In the genomic region with DNA sequence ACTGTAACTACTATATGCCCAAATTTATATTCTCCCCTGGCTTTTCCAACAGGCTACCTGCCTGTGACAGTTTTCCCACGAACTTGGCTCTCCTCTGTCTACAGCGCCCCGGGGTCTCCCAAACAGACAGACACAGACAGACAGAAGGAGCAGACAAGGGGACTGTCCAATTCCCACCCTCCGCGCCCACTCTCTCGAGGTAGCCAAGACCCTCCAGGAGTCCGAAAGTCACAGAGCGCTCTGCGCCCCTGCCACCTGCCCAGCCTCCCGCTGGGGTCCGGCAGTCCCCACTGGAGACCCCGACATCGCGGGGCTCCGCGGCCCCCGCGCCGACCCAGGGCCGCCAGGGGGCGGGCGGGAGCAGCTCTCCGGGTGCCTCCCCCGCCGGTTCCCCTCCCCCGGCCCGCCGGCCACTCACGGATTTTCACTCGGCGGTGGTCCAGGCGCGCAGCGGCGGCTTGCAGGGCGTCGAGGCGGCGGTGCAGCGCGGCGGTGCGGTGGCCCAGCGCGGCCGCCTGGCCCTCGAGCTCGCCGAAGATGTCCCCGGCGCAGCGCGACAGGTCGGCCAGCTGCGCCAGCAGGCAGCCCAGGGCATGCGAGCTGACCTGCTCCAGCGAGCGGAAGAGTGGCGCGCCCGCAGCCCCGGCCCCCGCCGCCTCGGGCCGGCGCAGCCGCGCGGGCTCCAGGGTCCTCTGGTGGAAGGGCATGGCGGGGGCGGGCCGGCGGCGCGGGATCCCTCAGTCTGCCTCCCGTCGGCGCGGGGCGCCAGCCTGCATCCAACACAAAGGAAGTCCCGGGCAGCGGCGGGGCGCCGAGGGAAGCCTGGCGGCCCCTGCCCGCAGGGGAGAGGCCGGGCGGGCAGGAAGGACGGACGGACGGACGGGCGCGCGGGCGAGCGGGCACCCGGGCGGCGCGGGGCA, we compare ENCODE assay signal across 8 cellular contexts.
A peak's percentile ranks its signal among the peaks of the same experiment; 100 is the strongest.
DNase-seq lines count a peak whose midpoint lies in the region; ATAC-seq and TF ChIP-seq lines count a peak whose summit lies in the region.

No MANE protein-coding gene starts in this region.

- no peaks in the 10 kb centered on the region for H3K36me3 ChIP-seq in esophagus muscularis mucosa
- H3K36me3 ChIP-seq in muscle layer of colon (ENCODE audit: insufficient read depth, low read length), result no peaks in the 10 kb centered on the region
- H3K36me3 ChIP-seq in stomach smooth muscle (ENCODE audit: control insufficient read depth in 2 of 2, insufficient read depth in 2 of 2, low read length in 2 of 2), result no peaks in the 10 kb centered on the region

- H3K36me3 Mint-ChIP-seq in activated T-cell treated with anti-CD3 and anti-CD28 coated beads, Interleukin-2, amount 50 U/mL, for 4 hours (ENCODE audit: insufficient read depth), result no peaks in the 10 kb centered on the region

- no peak for TF ChIP-seq EP300 in esophagus muscularis mucosa (IDR thresholded peaks at IDR 0.05)

- no peaks in the 10 kb centered on the region for H3K27me3 ChIP-seq in esophagus muscularis mucosa
- H3K27me3 ChIP-seq in muscle layer of colon (ENCODE audit: control insufficient read depth in 1 of 2, insufficient read depth in 2 of 2, low read length in 2 of 2), result no peaks in the 10 kb centered on the region
- H3K27me3 ChIP-seq in stomach smooth muscle (ENCODE audit: control insufficient read depth in 1 of 2, insufficient read depth in 2 of 2, low read length in 2 of 2), result no peaks in the 10 kb centered on the region

- H3K27ac ChIP-seq in esophagus muscularis mucosa (replicated peaks in 1 of 4), result peak overlapping the region; percentile 74 to 84 (median 76)
- no peak overlapping the region for H3K27ac ChIP-seq in muscle layer of colon (ENCODE audit: low read depth, low read length)
- no peak overlapping the region for H3K27ac ChIP-seq in stomach smooth muscle (ENCODE audit: low read length)

- no peak for TF ChIP-seq POLR2A in esophagus muscularis mucosa (IDR thresholded peaks at IDR 0.05; ENCODE audit: low read depth)

- H3K4me3 ChIP-seq in esophagus muscularis mucosa (peak overlapping the region; percentile 82 to 92 (median 88)), muscle layer of colon (ENCODE audit: low read depth in 1 of 2, low read length in 2 of 2) (peak overlapping the region; percentile 60 to 68), stomach smooth muscle (ENCODE audit: low read length in 2 of 2) (peak overlapping the region; percentile 66 to 75)

- H3K4me3 Mint-ChIP-seq in activated T-cell treated with anti-CD3 and anti-CD28 coated beads, Interleukin-2, amount 50 U/mL, for 4 hours, result peak overlapping the region; percentile 78

- peak; percentile 78 to 92 (median 87) for TF ChIP-seq CTCF in esophagus muscularis mucosa (IDR thresholded peaks at IDR 0.05)

- H3K27me3 Mint-ChIP-seq in activated T-cell treated with anti-CD3 and anti-CD28 coated beads, Interleukin-2, amount 50 U/mL, for 4 hours (ENCODE audit: low read depth), result peaks cover 38% of the 10 kb centered on the region

- H3K9me3 ChIP-seq in esophagus muscularis mucosa (no peaks in the 10 kb centered on the region), muscle layer of colon (ENCODE audit: low read length) (no peaks in the 10 kb centered on the region), stomach smooth muscle (ENCODE audit: control insufficient read depth in 2 of 2, low read length in 2 of 2) (no peaks in the 10 kb centered on the region)

- H3K4me1 Mint-ChIP-seq in activated T-cell treated with anti-CD3 and anti-CD28 coated beads, Interleukin-2, amount 50 U/mL, for 4 hours (ENCODE audit: low read depth), result peaks cover 11% of the 10 kb centered on the region

- DNase-seq in AG20443 (ENCODE audit: low spot score) (peak; percentile 96), NCI-H82 treated with DMSO at 0.1 percent for 48 hours (lab: John Stamatoyannopoulos, UW; ENCODE audit: unreplicated experiment) (peak; percentile 8), esophagus muscularis mucosa (ENCODE audit: extremely low spot score) (peak; percentile 93)
- DNase-seq in activated T-cell treated with anti-CD3 and anti-CD28 coated beads, Interleukin-2, amount 50 U/mL, for 4 hours, result peak; percentile 46

- ATAC-seq in GM18868 (IDR thresholded peaks at IDR 0.05; ENCODE audit: unreplicated experiment), result peak; percentile 57
- ATAC-seq in HG03097 (IDR thresholded peaks at IDR 0.05; ENCODE audit: low FRiP score, unreplicated experiment), result peak; percentile 60
- peak; percentile 63 to 72 for ATAC-seq in activated T-cell treated with anti-CD3 and anti-CD28 coated beads, Interleukin-2, amount 50 U/mL, for 4 hours

- H3K9ac ChIP-seq in muscle layer of colon (ENCODE audit: low read length) (peak overlapping the region; percentile 19), stomach smooth muscle (ENCODE audit: low read length in 2 of 2) (peak overlapping the region in 1 of 2 donors; percentile 55)

- H3K9me3 Mint-ChIP-seq in activated T-cell treated with anti-CD3 and anti-CD28 coated beads, Interleukin-2, amount 50 U/mL, for 4 hours, result no peaks in the 10 kb centered on the region

- WGBS in esophagus muscularis mucosa, result 0% methylated on average over 13 of the region's 103 CpGs

- intact Hi-C loops in esophagus muscularis mucosa (cut with DNase I), result loop anchor here (1.0 to 5.0 kb wide), 3 partner anchors 73 to 285 kb away; no protein-coding TSS in a partner anchor

- peaks cover 0 to 17% (median 14%) of the 10 kb centered on the region in 4 donors for H3K4me1 ChIP-seq in esophagus muscularis mucosa
- H3K4me1 ChIP-seq in muscle layer of colon (ENCODE audit: insufficient read depth, low read length), result peaks cover 5% of the 10 kb centered on the region
- H3K4me1 ChIP-seq in stomach smooth muscle (ENCODE audit: control insufficient read depth, insufficient read depth, low read length), result peaks cover 7% of the 10 kb centered on the region

Comparison
In these comparisons a context has a peak if more than half of its experiments do, and no peak if none do; other contexts are left out.
1. DNase-seq: peak in every context shown above with its lines; median percentile 96 in AG20443; 93 in esophagus muscularis mucosa; 46 in activated T-cell treated with anti-CD3 and anti-CD28 coated beads, Interleukin-2, amount 50 U/mL, for 4 hours; 8 in NCI-H82 treated with DMSO at 0.1 percent for 48 hours.
2. H3K27ac ChIP-seq: peak in esophagus muscularis mucosa (4 of 4); none in muscle layer of colon (single experiment) and stomach smooth muscle (single experiment).
3. Peak in every context shown above with its lines, with median percentiles within 50 percentile points of each other: ATAC-seq and H3K4me3 ChIP-seq.